Comparison of ENCODE assay signal across 9 cellular contexts in genomic region chr13:48531416-48532145, GRCh38. TPM values are rescaled to one million over a fixed set of nuclear protein-coding genes. Genes with fewer than 3 reads are reported as not detected.
DNase-seq lines count a peak whose midpoint lies in the region; ATAC-seq, FAIRE-seq and TF ChIP-seq lines count a peak whose summit lies in the region.
"Had no signal": no experiment of that assay in that cellular context is flagged by ENCODE, and none has a peak within 500 bp of the region (broad histone marks: within the 10 kb centered on the region; RNA-seq: fewer than 3 reads in every experiment).

No MANE protein-coding gene starts in this region.

- no peak overlapping the region for H3K23ac ChIP-seq in H1 (ENCODE audit: insufficient read length)

- H3K4me1 ChIP-seq in H1 (replicated peaks in 1 of 4; ENCODE audit: control insufficient read depth in 3 of 4, insufficient read depth in 4 of 4, low read length in 3 of 4) = peaks cover 0 to 6% (median 4%) of the 10 kb centered on the region in 4 experiments; a peak in 4 of 7 replicates

- CTCF ChIA-PET in H1 (lab: Charles Lee; ENCODE audit: partially characterized antibody) = no interaction called here

- POLR2A ChIA-PET in H1 (lab: Charles Lee; ENCODE audit: partially characterized antibody) = interaction anchor here (0.6 to 1.4 kb wide), 5 partner anchors 11 to 494 kb away, joined by 3 to 6 read pairs (median 3); partner anchors contain the start of gene NUDT15

- H3K4me1 Mint-ChIP-seq in nephron = peaks cover 25% of the 10 kb centered on the region

- H3K9me3 ChIP-seq in H1 (ENCODE audit: insufficient read depth in 2 of 2, low read depth in 1 of 2, low read length in 1 of 2) = no peaks in the 10 kb centered on the region

- peaks cover 0 to 28% of the 10 kb centered on the region in 2 experiments; a peak in 2 of 4 replicates for H3K79me2 ChIP-seq in H1 (ENCODE audit: control insufficient read depth in 1 of 2, insufficient read depth in 2 of 2, low read length in 2 of 2)

- H3K14ac ChIP-seq in H1 (ENCODE audit: insufficient read length) = no peak overlapping the region

- no peak overlapping the region for H4K91ac ChIP-seq in H1 (replicated peaks; ENCODE audit: insufficient read length, low read length)

- no peak for ATAC-seq in HG03159 (IDR thresholded peaks at IDR 0.05; ENCODE audit: unreplicated experiment)

- peak overlapping the region; percentile 92 to 98 (median 94) for H3K4me3 Mint-ChIP-seq in nephron

- TF ChIP-seq RAD21 in H1 (IDR thresholded peaks at IDR 0.05 in 1 of 2, conservative IDR thresholded peaks at IDR 0.05 in 1 of 2; ENCODE audit: low read depth in 2 of 2, low read length in 2 of 2) = no peak

- no peaks in the 10 kb centered on the region for H3K27me3 ChIP-seq in H1 (replicated peaks in 1 of 4; ENCODE audit: control insufficient read depth in 3 of 4, extremely low read depth in 1 of 4, insufficient read depth in 3 of 4, low read length in 3 of 4)

- peak overlapping the region; percentile 55 to 88 (median 84) for H3K4me3 ChIP-seq in H1 (ENCODE audit: extremely low read depth in 1 of 4, insufficient read depth in 2 of 4, low read depth in 3 of 4, low read length in 4 of 4)

- H2AK5ac ChIP-seq in H1 (ENCODE audit: low read depth, low read length) = no peak overlapping the region

- no peak overlapping the region for H4K8ac ChIP-seq in H1 (ENCODE audit: extremely low read depth, insufficient read depth, low read length)

- no peaks in the 10 kb centered on the region for H3K36me3 ChIP-seq in H1 (ENCODE audit: control insufficient read depth in 2 of 4, insufficient read depth in 4 of 4, low read length in 3 of 4)

- peak overlapping the region in 3 of 4 experiments; percentile 58 to 95 (median 90); a peak in 5 of 7 replicates for H3K9ac ChIP-seq in H1 (replicated peaks in 1 of 4; ENCODE audit: extremely low read depth in 1 of 4, low read depth in 3 of 4, low read length in 3 of 4)

- H2BK5ac ChIP-seq in H1 (ENCODE audit: low read depth, low read length) = no peak overlapping the region

- DNase-seq in NCI-H748 (lab: John Stamatoyannopoulos, UW; ENCODE audit: unreplicated experiment) = peak; percentile 52
- DNase-seq in NCI-H748 treated with DMSO at 0.1 percent for 48 hours (lab: John Stamatoyannopoulos, UW) = no peak
- peak; percentile 29 for DNase-seq in SK-MEL-5 (ENCODE audit: low read depth, low spot score)
- no peak for DNase-seq in H1 (ENCODE audit: low read depth in 1 of 2, low spot score in 2 of 2)
- DNase-seq in mucosa of gallbladder (ENCODE audit: low spot score) = no peak
- no peak for DNase-seq in SW480 (ENCODE audit: low spot score)

- TF ChIP-seq EP300 in H1 (IDR thresholded peaks at IDR 0.05; ENCODE audit: borderline replicate concordance in 1 of 2, low read depth in 2 of 2, low read length in 2 of 2) = no peak

- no peak overlapping the region for H3K4ac ChIP-seq in H1 (replicated peaks; ENCODE audit: insufficient read length, low read depth, low read length)

- no peak for FAIRE-seq in H1 (lab: Jason Lieb, UNC)
- FAIRE-seq: G401.6 had no signal

- H2BK15ac ChIP-seq in H1 (ENCODE audit: low read length) = no peak overlapping the region

- H4K5ac ChIP-seq in H1 (ENCODE audit: insufficient read length, low read depth, low read length) = no peak overlapping the region

- H3K4me2 ChIP-seq in H1 (ENCODE audit: insufficient read depth in 1 of 2, low read depth in 2 of 2, low read length in 2 of 2) = peak overlapping the region; percentile 88 to 93

- no peak overlapping the region for H3K27ac ChIP-seq in H1 (ENCODE audit: low read depth, low read length)

- H2BK120ac ChIP-seq in H1 (replicated peaks; ENCODE audit: low read depth, low read length) = no peak overlapping the region

- 79% methylated on average over 17 of the region's 17 CpGs; no CpG with 5 or more reads in 1 of the 2 experiments for WGBS in H1 (ENCODE audit: extremely low coverage in 1 of 2, insufficient coverage in 1 of 2, insufficient read length in 1 of 2, insufficient replicate concordance in 2 of 2, low coverage in 1 of 2, low lambda C conversion rate in 2 of 2, missing lambda C conversion rate in 1 of 2), 2 experiments

- H3K27ac Mint-ChIP-seq in nephron = peak overlapping the region; percentile 98 to 99 (median 99)

- in situ Hi-C loops in SK-MEL-5 (cut with HindIII; ENCODE audit: low pct_unique_long_range_greater_than_20kb, low sequenced_read_pairs) = no loop called here

- peaks cover 2% of the 10 kb centered on the region for H3K23me2 ChIP-seq in H1 (ENCODE audit: low read depth, low read length)

- H3K56ac ChIP-seq in H1 (replicated peaks; ENCODE audit: insufficient read length, low read depth, low read length) = no peak overlapping the region

- no peaks in the 10 kb centered on the region for H4K20me1 ChIP-seq in H1 (replicated peaks in 1 of 2; ENCODE audit: control insufficient read depth in 1 of 2, insufficient read depth in 2 of 2, low read length in 2 of 2)

- no peaks in the 10 kb centered on the region for H3K36me3 Mint-ChIP-seq in nephron (ENCODE audit: low read depth)

- no peaks in the 10 kb centered on the region for H3K79me1 ChIP-seq in H1 (ENCODE audit: low read depth, low read length)

- no peak overlapping the region for H3K18ac ChIP-seq in H1 (ENCODE audit: extremely low read depth, low read length)

- peak overlapping the region; percentile 97 for H2AFZ ChIP-seq in H1 (ENCODE audit: low read length)

- H2BK12ac ChIP-seq in H1 (ENCODE audit: low read depth, low read length) = no peak overlapping the region

- no peak overlapping the region for H2BK20ac ChIP-seq in H1 (ENCODE audit: low read length)

- no peak for TF ChIP-seq POLR2A in H1 (IDR thresholded peaks at IDR 0.05; ENCODE audit: control extremely low read depth in 1 of 2, low read depth in 2 of 2, low read length in 2 of 2)

- H3K27me3 Mint-ChIP-seq in nephron (ENCODE audit: low read depth) = no peaks in the 10 kb centered on the region

- no peak for TF ChIP-seq CTCF in H1 (IDR thresholded peaks at IDR 0.05; ENCODE audit: control extremely low read depth in 1 of 3, insufficient read depth in 1 of 3, low read depth in 1 of 3, low read length in 3 of 3)
- no peak for TF ChIP-seq CTCF in nephron (IDR thresholded peaks at IDR 0.05; ENCODE audit: unreplicated experiment in 3 of 3)

- no peaks in the 10 kb centered on the region for H3K9me3 Mint-ChIP-seq in nephron

TF ChIP-seq in H1, 55 proteins besides CTCF, POLR2A, EP300 and RAD21:
- TF ChIP-seq BRCA1 (IDR thresholded peaks at IDR 0.05; ENCODE audit: low read depth, low read length) (no peak), USF2 (IDR thresholded peaks at IDR 0.05; ENCODE audit: low read length) (no peak), KDM1A (IDR thresholded peaks at IDR 0.05; ENCODE audit: borderline replicate concordance, low read length) (no peak), BACH1 (IDR thresholded peaks at IDR 0.05; ENCODE audit: low read length) (no peak)

RNA-seq across cellular contexts. Expression of gene RCBTB2, which starts 1.3 kb away (rescaled TPM):
- total RNA-seq in SK-MEL-5 (2014; rRNA removed; shearing (Covaris generic)) = 4.8 and 5.0 TPM in 2 replicates
- 2.6 and 3.1 TPM in 2 replicates for polyA plus RNA-seq in SK-MEL-5 (2015; cell fraction: cytosol; rRNA removed)
- 10.5 and 13.1 TPM in 2 replicates for polyA plus RNA-seq in SK-MEL-5 (2015; cell fraction: nucleus; rRNA removed)
- total RNA-seq in H1 (2021; fragmentation: NEBNext Ultra II Directional; extraction: Animal tissue kit (Norgen Biotek cat#: 25700)) = 8.4 and 9.3 TPM in 2 replicates
- 4.5 and 5.2 TPM in 2 replicates for polyA plus RNA-seq in H1 (2011; rRNA removed)
- 6.9 TPM for polyA plus RNA-seq in H1 (2011; cell fraction: cytosol; rRNA removed)
- polyA plus RNA-seq in H1 (2011; cell fraction: nucleus; rRNA removed) = 4.3 TPM
- polyA plus RNA-seq in H1 (2012, experiment 1 of 2) = 5.1 to 9.5 TPM (median 7.1 TPM) in 4 replicates
- 0.87 TPM for polyA plus RNA-seq in H1 (2012, experiment 2 of 2)
- 4.4 TPM for polyA plus RNA-seq in H1 (2013, experiment 1 of 2)
- polyA plus RNA-seq in H1 (2013, experiment 2 of 2) = 4.0 TPM
- polyA minus RNA-seq in H1 (2011; rRNA and poly(A)+ RNA removed) = 7.5 and 9.9 TPM in 2 replicates
- polyA minus RNA-seq in H1 (2011; cell fraction: cytosol; rRNA and poly(A)+ RNA removed) = 5.9 TPM
- 6.7 TPM for polyA minus RNA-seq in H1 (2011; cell fraction: nucleus; rRNA and poly(A)+ RNA removed)
- 18.3 TPM for total RNA-seq in mucosa of gallbladder

Comparison
In these comparisons a context has a peak if more than half of its experiments do, and no peak if none do; other contexts are left out.
1. DNase-seq: peak in NCI-H748 (single experiment) and SK-MEL-5 (single experiment); none in NCI-H748 treated with DMSO at 0.1 percent for 48 hours (single experiment), H1 (0 of 2), mucosa of gallbladder (single experiment) and SW480 (single experiment).